Comparison of ENCODE assay signal across 22 cellular contexts in the genomic region with DNA sequence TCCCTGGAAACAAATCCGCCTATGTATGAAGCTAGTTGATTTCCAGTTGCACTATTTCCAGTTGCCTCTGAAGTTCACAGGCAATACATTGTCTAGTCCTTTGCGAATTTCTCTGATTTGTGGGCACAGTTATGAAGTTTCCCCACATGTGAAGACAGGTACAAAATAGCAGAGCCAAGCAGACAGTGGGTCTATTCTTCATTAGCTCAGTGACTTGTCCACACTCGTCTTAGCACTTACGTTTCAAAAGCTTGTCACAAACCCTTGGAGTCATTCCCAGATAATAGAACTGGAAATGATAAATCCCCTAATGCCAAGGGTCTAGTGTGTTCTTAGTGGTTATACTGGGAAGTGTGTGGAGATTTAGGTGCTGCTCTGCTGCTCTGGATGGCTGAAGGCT.
"Had no signal": no experiment of that assay in that cellular context is flagged by ENCODE, and none has a peak within 500 bp of the region (broad histone marks: within the 10 kb centered on the region; RNA-seq: fewer than 3 reads in every experiment).

No MANE protein-coding gene starts in this region.

- H3K4me3 ChIP-seq: left ventricle myocardium inferior, lung, pancreas, right atrium auricular region, suprapubic skin, tibial artery had no signal

- H3K27ac Mint-ChIP-seq: activated naive CD8-positive, alpha-beta T cell had no signal

- H3K4me1 ChIP-seq: right atrium auricular region had no signal

- FAIRE-seq: colon, endometrium, islet of Langerhans, pancreas had no signal

- H3K9me3 Mint-ChIP-seq: nephron progenitor cell had no signal

- DNase-seq: activated CD4-positive, alpha-beta T cell treated with anti-CD3 and anti-CD28 coated beads for 4 hours; activated CD4-positive, alpha-beta T cell treated with anti-CD3 and anti-CD28 coated beads, Interleukin-2, amount 50 U/mL, for 48 hours; activated effector memory CD4-positive, alpha-beta T cell treated with Interleukin-2 at 50 U/mL for 16 hours; activated naive CD4-positive, alpha-beta T cell treated with Interleukin-2 at 50 U/mL for 16 hours; anterior cingulate cortex; effector CD8-positive, alpha-beta T cell; erythroblast; foreskin melanocyte; left ventricle myocardium inferior; nephron progenitor cell; stimulated activated CD4-positive, alpha-beta T cell treated with anti-CD3 and anti-CD28 coated beads, Interleukin-15, amount 100 ng/mL, for 24 hours; stimulated activated naive CD4-positive, alpha-beta T cell; tibial artery had no signal

- H3K4me3 Mint-ChIP-seq: activated naive CD8-positive, alpha-beta T cell; nephron progenitor cell had no signal

- H3K9me3 ChIP-seq: left ventricle myocardium inferior, neutrophil, pancreas, right atrium auricular region, suprapubic skin, tibial artery had no signal

- ATAC-seq: pancreas had no signal

- H3K4me1 Mint-ChIP-seq: nephron progenitor cell had no signal

- H3K27ac ChIP-seq: left ventricle myocardium inferior, neutrophil, pancreas, right atrium auricular region, tibial artery had no signal

- H3K27me3 Mint-ChIP-seq: activated naive CD8-positive, alpha-beta T cell had no signal

- H3K27me3 ChIP-seq: neutrophil, pancreas, right atrium auricular region, suprapubic skin, tibial artery had no signal
